Comparison of ENCODE assay signal across 8 cellular contexts in genomic region chr21:44024895-44025353, GRCh38. TPM values are rescaled to one million over a fixed set of nuclear protein-coding genes. Genes with fewer than 3 reads are reported as not detected.
DNase-seq lines count a peak whose midpoint lies in the region; ATAC-seq and TF ChIP-seq lines count a peak whose summit lies in the region.

No MANE protein-coding gene starts in this region.

- in situ Hi-C loops in IMR-90 (cut with MboI; ENCODE audit: low sequenced_read_pairs) (no loop called here), gastrocnemius medialis (cut with MboI; ENCODE audit: low sequenced_read_pairs in 4 of 4) (no loop called here)

- TF ChIP-seq RAD21 in IMR-90 (IDR thresholded peaks at IDR 0.05; ENCODE audit: low read length): no peak

- H3K27me3 ChIP-seq in IMR-90 (ENCODE audit: control insufficient read depth, insufficient read depth, low read length): no peaks in the 10 kb centered on the region
- H3K27me3 ChIP-seq in gastrocnemius medialis: no peaks in the 10 kb centered on the region

- no peak overlapping the region for H3K4me3 Mint-ChIP-seq in activated naive CD8-positive, alpha-beta T cell

- H4K91ac ChIP-seq in IMR-90 (ENCODE audit: insufficient read depth, low read depth, low read length): 0 out of 2 replicates have a peak overlapping the region, but pooled peaks have one; percentile 10

- H3K9me1 ChIP-seq in IMR-90 (ENCODE audit: insufficient read depth, low read length): peaks cover 31% of the 10 kb centered on the region

- peak overlapping the region; percentile 21 for H3K4ac ChIP-seq in IMR-90 (ENCODE audit: low read depth, low read length)

- WGBS in IMR-90 (ENCODE audit: extremely low coverage in 2 of 2, insufficient read length in 1 of 2), 2 experiments: no CpG with 5 or more reads among the region's 8 CpGs

- no peaks in the 10 kb centered on the region for H3K36me3 ChIP-seq in IMR-90 (ENCODE audit: control insufficient read depth, insufficient read depth, low read length)
- H3K36me3 ChIP-seq in gastrocnemius medialis: no peaks in the 10 kb centered on the region

- peaks cover 85% of the 10 kb centered on the region for H3K4me1 Mint-ChIP-seq in activated naive CD8-positive, alpha-beta T cell (ENCODE audit: low read depth)

- peak overlapping the region; percentile 60 for H3K14ac ChIP-seq in IMR-90 (replicated peaks; ENCODE audit: low read depth, low read length)

- H2AK5ac ChIP-seq in IMR-90 (ENCODE audit: low read depth, low read length): peak overlapping the region; percentile 17; the same call in 1 of the 2 replicates

- H2AK9ac ChIP-seq in IMR-90 (replicated peaks; ENCODE audit: low read depth, low read length, poor library complexity): peak overlapping the region; percentile 39

- H2BK5ac ChIP-seq in IMR-90 (ENCODE audit: low read depth, low read length, poor library complexity, severe bottlenecking): peak overlapping the region; percentile 23

- no peak overlapping the region for H3K56ac ChIP-seq in IMR-90 (ENCODE audit: extremely low read depth, insufficient read depth, low read length)

- no peak overlapping the region for H2BK20ac ChIP-seq in IMR-90 (ENCODE audit: low read depth, low read length)

- no peaks in the 10 kb centered on the region for H3K27me3 Mint-ChIP-seq in activated naive CD8-positive, alpha-beta T cell

- H3K23ac ChIP-seq in IMR-90 (ENCODE audit: low read depth, low read length): peak overlapping the region; percentile 48; the same call in 1 of the 2 replicates

- no peak overlapping the region for H2BK120ac ChIP-seq in IMR-90 (ENCODE audit: low read depth, low read length)

- H3K4me3 ChIP-seq in IMR-90 (ENCODE audit: insufficient read depth, low read depth, low read length): no peak overlapping the region
- no peak overlapping the region for H3K4me3 ChIP-seq in gastrocnemius medialis

- H3K4me2 ChIP-seq in IMR-90 (ENCODE audit: low read depth, low read length): peak overlapping the region; percentile 58

- POLR2A ChIA-PET in IMR-90 (lab: Charles Lee; ENCODE audit: unreplicated experiment): no interaction called here

- H2BK15ac ChIP-seq in IMR-90 (ENCODE audit: low read depth, low read length): no peak overlapping the region

- no peaks in the 10 kb centered on the region for H3K36me3 Mint-ChIP-seq in activated naive CD8-positive, alpha-beta T cell

- CTCF ChIA-PET in IMR-90 (lab: Yijun Ruan, JAX): interaction anchor here (1.1 kb wide), 1 partner anchor 18 kb away, joined by 7 read pairs; no protein-coding TSS in a partner anchor

- H4K8ac ChIP-seq in IMR-90 (ENCODE audit: low read depth in 2 of 2, low read length in 2 of 2): peak overlapping the region in 1 of 2 experiments; percentile 25; a peak in 1 of 4 replicates

- peak overlapping the region; percentile 6 for H2AFZ ChIP-seq in IMR-90 (replicated peaks; ENCODE audit: low read length, poor library complexity)

- no TSS peak for BruUV-seq in IMR-90 (replicated peaks; lab: Mats Ljungman, UMichigan)

- H3K27ac Mint-ChIP-seq in activated naive CD8-positive, alpha-beta T cell: peak overlapping the region; percentile 61

- ATAC-seq in IMR-90 (ENCODE audit: low read depth) (peak; percentile 82), Right ventricle myocardium superior (ENCODE audit: poor library complexity) (peak; percentile 77), gastrocnemius medialis (peak; percentile 69 to 76), HG02610 (IDR thresholded peaks at IDR 0.05; ENCODE audit: unreplicated experiment) (no peak)

- H3K4me1 ChIP-seq in IMR-90 (ENCODE audit: control insufficient read depth, insufficient read depth, low read length) (peaks cover 17% of the 10 kb centered on the region), gastrocnemius medialis (peaks cover 36 to 52% of the 10 kb centered on the region in 2 donors)

- no peak overlapping the region; the same call in 1 of the 2 replicates for H4K5ac ChIP-seq in IMR-90 (ENCODE audit: low read depth, low read length)

- intact Hi-C loops in IMR-90 (cut with micrococcal nuclease) (no loop called here), Right ventricle myocardium superior (cut with DNase I) (loop anchor here (10.0 kb wide), 1 partner anchor 70 kb away; no protein-coding TSS in a partner anchor), gastrocnemius medialis (cut with DNase I; ENCODE audit: low total_unique reads) (no loop called here)

- peak overlapping the region; percentile 67; the same call in 1 of the 2 replicates for H3K27ac ChIP-seq in IMR-90 (ENCODE audit: insufficient read depth, low read length)
- H3K27ac ChIP-seq in gastrocnemius medialis: peak overlapping the region; percentile 1 to 27 (median 19)

- TF ChIP-seq POLR2A in IMR-90 (IDR thresholded peaks at IDR 0.05; ENCODE audit: low read depth, low read length) (no peak), gastrocnemius medialis (IDR thresholded peaks at IDR 0.05) (no peak)

- H3K79me1 ChIP-seq in IMR-90 (ENCODE audit: low read depth in 1 of 2, low read length in 2 of 2): peaks cover 33 to 84% of the 10 kb centered on the region in 2 experiments

- TF ChIP-seq CTCF in IMR-90 (conservative IDR thresholded peaks at IDR 0.05; ENCODE audit: low read depth, low read length): no peak
- no peak for TF ChIP-seq CTCF in gastrocnemius medialis (IDR thresholded peaks at IDR 0.05 in 4 of 5, conservative IDR thresholded peaks at IDR 0.05 in 1 of 5)

- no peaks in the 10 kb centered on the region for H3K9me3 Mint-ChIP-seq in activated naive CD8-positive, alpha-beta T cell (ENCODE audit: low read depth)

- no peak overlapping the region for H3K18ac ChIP-seq in IMR-90 (ENCODE audit: low read depth, low read length)

- H3K9me3 ChIP-seq in IMR-90 (ENCODE audit: control insufficient read depth, insufficient read depth, low read length) (no peaks in the 10 kb centered on the region), gastrocnemius medialis (no peaks in the 10 kb centered on the region)

- no peak overlapping the region; the same call in 1 of the 2 replicates for H3K9ac ChIP-seq in IMR-90 (ENCODE audit: low read depth, low read length)

- dilution Hi-C loops in IMR-90 (cut with HindIII; ENCODE audit: low sequenced_read_pairs, unreplicated experiment): no loop called here

- peak; percentile 67 for DNase-seq in IMR-90
- DNase-seq in Right ventricle myocardium superior: peak; percentile 80
- peak in 1 of 2 donors; percentile 50 for DNase-seq in gastrocnemius medialis
- no peak for DNase-seq in NCI-H2171 treated with DMSO at 0.1 percent for 48 hours (lab: John Stamatoyannopoulos, UW)
- no peak for DNase-seq in stimulated activated CD4-positive, alpha-beta T cell treated with anti-CD3 and anti-CD28 coated beads, Interleukin-2, amount 100 ng/mL, for 24 hours
- no peak for DNase-seq in retina

- peaks cover 81% of the 10 kb centered on the region for H4K20me1 ChIP-seq in IMR-90 (ENCODE audit: insufficient read depth, low read length)

TF ChIP-seq in IMR-90, 13 proteins besides CTCF, POLR2A, EP300 and RAD21:
- TF ChIP-seq MAFK (IDR thresholded peaks at IDR 0.05; ENCODE audit: low read depth, low read length): peak; percentile 24; the same call in 1 of the 2 replicates
- TF ChIP-seq SMC3 (IDR thresholded peaks at IDR 0.05; ENCODE audit: low read depth, low read length): no peak
- TF ChIP-seq CHD1 (IDR thresholded peaks at IDR 0.05; ENCODE audit: low read depth, low read length): no peak; the same call in 1 of the 2 replicates
- TF ChIP-seq, protein P1, sequence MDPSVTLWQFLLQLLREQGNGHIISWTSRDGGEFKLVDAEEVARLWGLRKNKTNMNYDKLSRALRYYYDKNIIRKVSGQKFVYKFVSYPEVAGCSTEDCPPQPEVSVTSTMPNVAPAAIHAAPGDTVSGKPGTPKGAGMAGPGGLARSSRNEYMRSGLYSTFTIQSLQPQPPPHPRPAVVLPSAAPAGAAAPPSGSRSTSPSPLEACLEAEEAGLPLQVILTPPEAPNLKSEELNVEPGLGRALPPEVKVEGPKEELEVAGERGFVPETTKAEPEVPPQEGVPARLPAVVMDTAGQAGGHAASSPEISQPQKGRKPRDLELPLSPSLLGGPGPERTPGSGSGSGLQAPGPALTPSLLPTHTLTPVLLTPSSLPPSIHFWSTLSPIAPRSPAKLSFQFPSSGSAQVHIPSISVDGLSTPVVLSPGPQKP (IDR thresholded peaks at IDR 0.05; ENCODE audit: borderline replicate concordance, low read depth, low read length): no peak
TF ChIP-seq in IMR-90: peak in this region for 1.

RNA-seq across cellular contexts. Expression of gene TRAPPC10, which starts 12.8 kb away (rescaled TPM):
- total RNA-seq in IMR-90 (2012; rRNA removed): 18.1 and 18.3 TPM in 2 replicates
- polyA plus RNA-seq in IMR-90 (2012; rRNA removed): 17.8 and 18.3 TPM in 2 replicates
- polyA plus RNA-seq in IMR-90 (2012; cell fraction: cytosol; rRNA removed): 7.7 and 8.1 TPM in 2 replicates
- 46.4 and 51.4 TPM in 2 replicates for polyA plus RNA-seq in IMR-90 (2012; cell fraction: nucleus; rRNA removed; ENCODE audit: low replicate concordance)
- total RNA-seq in Right ventricle myocardium superior: 20.3 TPM
- total RNA-seq in gastrocnemius medialis: 10 to 100 TPM; 17.9 to 32.9 (median 23.1) TPM

Comparison
In these comparisons a context has a peak if more than half of its experiments do, and no peak if none do; other contexts are left out.
1. DNase-seq: peak in IMR-90 (single experiment) and Right ventricle myocardium superior (single experiment); none in NCI-H2171 treated with DMSO at 0.1 percent for 48 hours (single experiment), stimulated activated CD4-positive, alpha-beta T cell treated with anti-CD3 and anti-CD28 coated beads, Interleukin-2, amount 100 ng/mL, for 24 hours (0 of 2) and retina (single experiment).